Comparison of ENCODE assay signal across 29 cellular contexts in genomic region chr4:152950402-152951274, GRCh38. TPM values are rescaled to one million over a fixed set of nuclear protein-coding genes. Genes with fewer than 3 reads are reported as not detected.
A peak's percentile ranks its signal among the peaks of the same experiment; 100 is the strongest.
DNase-seq lines count a peak whose midpoint lies in the region; ATAC-seq and TF ChIP-seq lines count a peak whose summit lies in the region.
"Had no signal": no experiment of that assay in that cellular context is flagged by ENCODE, and none has a peak within 500 bp of the region (broad histone marks: within the 10 kb centered on the region; RNA-seq: fewer than 3 reads in every experiment).

No MANE protein-coding gene starts in this region.

- H3K4me3 Mint-ChIP-seq in GM23338 (peak overlapping the region; percentile 22), neural progenitor cell (no peak overlapping the region)
- H3K4me3 Mint-ChIP-seq: activated CD4-positive, alpha-beta memory T cell treated with anti-CD3 and anti-CD28 coated beads, Interleukin-2, amount 10 ng/mL, durations not matched to agents 7 days and 5 days; activated naive CD4-positive, alpha-beta T cell treated with anti-CD3 and anti-CD28 coated beads, Interleukin-2, amount 50 U/mL, for 24 hours; activated T-helper 17 cell treated with anti-CD3 and anti-CD28 coated beads, Interleukin-2, amount 50 U/mL, for 72 hours; B cell; CD8-positive, alpha-beta T cell; effector memory CD8-positive, alpha-beta T cell; naive thymus-derived CD8-positive, alpha-beta T cell had no signal

- no peak for DNase-seq in GM23338 (ENCODE audit: low spot score)
- DNase-seq in NCI-H69 (lab: John Stamatoyannopoulos, UW) = peak; percentile 40
- no peak for DNase-seq in iPS DF 6.9 (ENCODE audit: low read depth, low spot score)
- DNase-seq in neural progenitor cell (ENCODE audit: low spot score) = no peak
- DNase-seq in Right ventricle myocardium inferior (ENCODE audit: missing footprints) = no peak
- DNase-seq in dedifferentiated amniotic fluid mesenchymal stem cell (ENCODE audit: extremely low spot score) = no peak
- no peak for DNase-seq in Peyer's patch
- DNase-seq in HK-2 (ENCODE audit: unreplicated experiment) = no peak
- DNase-seq: activated CD4-positive, alpha-beta memory T cell treated with anti-CD3 and anti-CD28 coated beads, Interleukin-2, amount 10 ng/mL, durations not matched to agents 7 days and 5 days; activated CD4-positive, alpha-beta T cell treated with anti-CD3 and anti-CD28 coated beads for 1 hour; CD8-positive, alpha-beta T cell; DMS53; effector memory CD8-positive, alpha-beta T cell; foreskin fibroblast; heart right ventricle; left lung; naive thymus-derived CD8-positive, alpha-beta T cell; NCI-H1694 treated with DMSO at 0.1 percent for 48 hours; ovary; RPMI8226; spleen had no signal

- peaks cover 14% of the 10 kb centered on the region for H3K36me3 ChIP-seq in GM23338 (ENCODE audit: insufficient read depth)
- peaks cover 5% of the 10 kb centered on the region; the same call in 1 of the 2 replicates for H3K36me3 ChIP-seq in iPS DF 6.9 (ENCODE audit: control insufficient read depth, insufficient read depth, low read length)
- no peaks in the 10 kb centered on the region for H3K36me3 ChIP-seq in neural progenitor cell
- peaks cover 0 to 10% (median 0%) of the 10 kb centered on the region in 3 donors for H3K36me3 ChIP-seq in Peyer's patch
- H3K36me3 ChIP-seq: breast epithelium, HAP-1, heart right ventricle, left lung, ovary, right atrium auricular region had no signal

- peak overlapping the region; percentile 8; the same call in 1 of the 2 replicates for H3K4me3 ChIP-seq in GM23338
- H3K4me3 ChIP-seq in iPS DF 6.9 (ENCODE audit: low read length) = no peak overlapping the region
- H3K4me3 ChIP-seq in neural progenitor cell = no peak overlapping the region
- H3K4me3 ChIP-seq in Peyer's patch = no peak overlapping the region
- H3K4me3 ChIP-seq: breast epithelium, HAP-1, heart right ventricle, left lung, ovary, right atrium auricular region, spleen, tibial nerve had no signal

- peak overlapping the region; percentile 85 for H3K27ac ChIP-seq in GM23338 (ENCODE audit: low read depth)
- peak overlapping the region; percentile 35 for H3K27ac ChIP-seq in iPS DF 6.9 (ENCODE audit: low read length)
- no peak overlapping the region for H3K27ac ChIP-seq in neural progenitor cell
- H3K27ac ChIP-seq in Peyer's patch = peak overlapping the region in 1 of 4 donors; percentile 25
- H3K27ac ChIP-seq: breast epithelium, heart right ventricle, left lung, ovary, right atrium auricular region, spleen had no signal

- no CpG with 5 or more reads among the region's 11 CpGs for WGBS in iPS DF 6.9 (ENCODE audit: insufficient coverage, insufficient read length)

- TF ChIP-seq CTCF in GM23338 (conservative IDR thresholded peaks at IDR 0.05; ENCODE audit: low read depth in 2 of 2) = no peak
- no peak for TF ChIP-seq CTCF in neural progenitor cell (IDR thresholded peaks at IDR 0.05)
- no peak for TF ChIP-seq CTCF in Peyer's patch (IDR thresholded peaks at IDR 0.05)

- H3K27ac Mint-ChIP-seq in GM23338 (peak overlapping the region; percentile 85), neural progenitor cell (no peak overlapping the region)
- H3K27ac Mint-ChIP-seq: activated CD4-positive, alpha-beta memory T cell treated with anti-CD3 and anti-CD28 coated beads, Interleukin-2, amount 10 ng/mL, durations not matched to agents 7 days and 5 days; activated naive CD4-positive, alpha-beta T cell treated with anti-CD3 and anti-CD28 coated beads, Interleukin-2, amount 50 U/mL, for 24 hours; activated T-helper 17 cell treated with anti-CD3 and anti-CD28 coated beads, Interleukin-2, amount 50 U/mL, for 72 hours; B cell; CD8-positive, alpha-beta T cell; effector memory CD8-positive, alpha-beta T cell; naive thymus-derived CD8-positive, alpha-beta T cell had no signal

- H3K9me2 ChIP-seq in GM23338 (ENCODE audit: insufficient read depth) = no peaks in the 10 kb centered on the region

- H3K79me2 ChIP-seq in GM23338 (replicated peaks; ENCODE audit: insufficient read depth) = peaks cover 63% of the 10 kb centered on the region
- peaks cover 5% of the 10 kb centered on the region for H3K79me2 ChIP-seq in neural progenitor cell (ENCODE audit: low read depth)

- peaks cover 5% of the 10 kb centered on the region for H3K27me3 Mint-ChIP-seq in GM23338 (ENCODE audit: insufficient read depth, low read depth, poor library complexity)
- H3K27me3 Mint-ChIP-seq in neural progenitor cell (ENCODE audit: insufficient read depth, low read depth) = no peaks in the 10 kb centered on the region

- H2AFZ ChIP-seq in GM23338 (no peak overlapping the region), neural progenitor cell (replicated peaks) (no peak overlapping the region)

- intact Hi-C loops in Right ventricle myocardium inferior (cut with DNase I) = no loop called here

- H3F3A ChIP-seq in GM23338 (replicated peaks; ENCODE audit: low read depth) (0 out of 2 replicates have a peak, but pooled peaks cover 4% of the 10 kb centered on the region), neural progenitor cell (ENCODE audit: low read depth) (peaks cover 10% of the 10 kb centered on the region)

- no peak overlapping the region for H3K9ac ChIP-seq in neural progenitor cell

- no peak for TF ChIP-seq POLR2A in Peyer's patch (IDR thresholded peaks at IDR 0.05)

- H3K4me1 ChIP-seq in GM23338 (ENCODE audit: insufficient read depth) = peaks cover 35% of the 10 kb centered on the region
- peaks cover 10% of the 10 kb centered on the region; the same call in 1 of the 2 replicates for H3K4me1 ChIP-seq in iPS DF 6.9 (ENCODE audit: control insufficient read depth, insufficient read depth, low read length)
- peaks cover 21% of the 10 kb centered on the region for H3K4me1 ChIP-seq in neural progenitor cell
- H3K4me1 ChIP-seq in Peyer's patch = peaks cover 0 to 34% (median 2%) of the 10 kb centered on the region in 4 donors
- H3K4me1 ChIP-seq: breast epithelium, HAP-1, heart right ventricle, left lung, right atrium auricular region had no signal

- peaks cover 42% of the 10 kb centered on the region for H3K4me1 Mint-ChIP-seq in GM23338
- H3K4me1 Mint-ChIP-seq in neural progenitor cell = peaks cover 31% of the 10 kb centered on the region
- H3K4me1 Mint-ChIP-seq: activated CD4-positive, alpha-beta memory T cell treated with anti-CD3 and anti-CD28 coated beads, Interleukin-2, amount 10 ng/mL, durations not matched to agents 7 days and 5 days; activated naive CD4-positive, alpha-beta T cell treated with anti-CD3 and anti-CD28 coated beads, Interleukin-2, amount 50 U/mL, for 24 hours; activated T-helper 17 cell treated with anti-CD3 and anti-CD28 coated beads, Interleukin-2, amount 50 U/mL, for 72 hours; B cell; naive thymus-derived CD8-positive, alpha-beta T cell had no signal

- ATAC-seq in GM23338 = peak; percentile 69
- ATAC-seq in Right ventricle myocardium inferior = no peak
- ATAC-seq: activated T-helper 17 cell treated with anti-CD3 and anti-CD28 coated beads, Interleukin-2, amount 50 U/mL, for 72 hours; CD8-positive, alpha-beta T cell; effector memory CD8-positive, alpha-beta T cell; esophagus mucosa; heart right ventricle; left lung; naive thymus-derived CD8-positive, alpha-beta T cell had no signal

- no peaks in the 10 kb centered on the region for H3K9me3 ChIP-seq in iPS DF 6.9 (ENCODE audit: control insufficient read depth, insufficient read depth, low read length)
- no peaks in the 10 kb centered on the region for H3K9me3 ChIP-seq in neural progenitor cell (ENCODE audit: low read depth)
- H3K9me3 ChIP-seq in Peyer's patch = no peaks in the 10 kb centered on the region
- H3K9me3 ChIP-seq: breast epithelium, HAP-1, heart right ventricle, left lung, ovary, right atrium auricular region, spleen, tibial nerve had no signal

- H3K9me3 Mint-ChIP-seq in GM23338 (no peaks in the 10 kb centered on the region), neural progenitor cell (no peaks in the 10 kb centered on the region)
- H3K9me3 Mint-ChIP-seq: activated CD4-positive, alpha-beta memory T cell treated with anti-CD3 and anti-CD28 coated beads, Interleukin-2, amount 10 ng/mL, durations not matched to agents 7 days and 5 days; activated naive CD4-positive, alpha-beta T cell treated with anti-CD3 and anti-CD28 coated beads, Interleukin-2, amount 50 U/mL, for 24 hours; activated T-helper 17 cell treated with anti-CD3 and anti-CD28 coated beads, Interleukin-2, amount 50 U/mL, for 72 hours; CD8-positive, alpha-beta T cell; effector memory CD8-positive, alpha-beta T cell; naive thymus-derived CD8-positive, alpha-beta T cell had no signal

- H3K4me2 ChIP-seq in GM23338 = peak overlapping the region; percentile 42
- peak overlapping the region; percentile 19 for H3K4me2 ChIP-seq in neural progenitor cell

- H4K20me1 ChIP-seq in GM23338 (replicated peaks; ENCODE audit: insufficient read depth) = peaks cover 16% of the 10 kb centered on the region; the same call in 1 of the 2 replicates
- no peaks in the 10 kb centered on the region for H4K20me1 ChIP-seq in neural progenitor cell (ENCODE audit: low read depth)

- H3K36me3 Mint-ChIP-seq in GM23338 (ENCODE audit: low read depth) (peaks cover 58% of the 10 kb centered on the region), neural progenitor cell (peaks cover 4% of the 10 kb centered on the region)
- H3K36me3 Mint-ChIP-seq: CD8-positive, alpha-beta T cell; naive thymus-derived CD8-positive, alpha-beta T cell had no signal

- no peaks in the 10 kb centered on the region for H3K27me3 ChIP-seq in GM23338 (ENCODE audit: insufficient read depth)
- H3K27me3 ChIP-seq in iPS DF 6.9 (ENCODE audit: control insufficient read depth, insufficient read depth, low read length) = no peaks in the 10 kb centered on the region
- H3K27me3 ChIP-seq in neural progenitor cell = no peaks in the 10 kb centered on the region
- H3K27me3 ChIP-seq in Peyer's patch = no peaks in the 10 kb centered on the region
- H3K27me3 ChIP-seq: breast epithelium, left lung, ovary, right atrium auricular region, spleen, tibial nerve had no signal

TF ChIP-seq in GM23338, 12 proteins besides CTCF, POLR2A, EP300 and RAD21 (continues in another document):
- no peak for TF ChIP-seq NANOG (IDR thresholded peaks at IDR 0.05; ENCODE audit: borderline replicate concordance)

RNA-seq across cellular contexts. Expression of gene FHDC1, which starts 14.5 kb away (rescaled TPM):
- 21.6 and 22.8 TPM in 2 replicates for total RNA-seq in GM23338 (2014; rRNA removed; shearing (Covaris generic))
- 9.1 and 9.5 TPM in 2 replicates for polyA plus RNA-seq in GM23338 (2016; fragmentation: Nextera tagmentation; extraction: Ambion mirVana)
- 3.0 and 4.8 TPM in 2 replicates for total RNA-seq in neural progenitor cell (ENCODE audit: low replicate concordance)
- total RNA-seq in Right ventricle myocardium inferior = 0.27 TPM
- 10 to 100 TPM in 3 of 4 donors, 1 to 10 TPM in 1; 6.6 to 32.8 (median 25.4) TPM for total RNA-seq in Peyer's patch
